ENCODE assay signal across 23 cellular contexts in the genomic region with DNA sequence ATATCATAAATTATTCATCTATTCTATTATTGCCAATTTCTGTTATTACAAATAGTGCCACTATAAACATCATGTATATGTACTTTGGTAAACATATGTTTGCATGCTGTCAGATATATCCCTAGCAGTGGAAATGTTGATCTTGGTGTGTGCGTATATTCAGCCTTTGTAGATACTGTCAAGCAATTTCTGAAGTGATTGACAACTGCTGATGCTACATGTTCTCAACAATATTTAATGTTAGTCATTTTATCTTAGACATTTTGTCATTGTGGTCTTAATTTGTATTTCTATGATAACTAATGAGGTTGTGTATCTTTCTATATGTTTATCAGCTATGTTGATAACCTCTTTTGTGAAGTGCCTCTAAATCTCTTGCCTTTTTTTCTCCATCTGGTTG.
"Had no signal": no experiment of that assay in that cellular context is flagged by ENCODE, and none has a peak within 500 bp of the region (broad histone marks: within the 10 kb centered on the region; RNA-seq: fewer than 3 reads in every experiment).

No MANE protein-coding gene starts in this region.

- H3K9me3 ChIP-seq: colonic mucosa, esophagus squamous epithelium, gastrocnemius medialis, gastroesophageal sphincter had no signal

- H3K4me3 ChIP-seq: colonic mucosa, coronary artery, dorsolateral prefrontal cortex, esophagus muscularis mucosa, esophagus squamous epithelium, gastrocnemius medialis, gastroesophageal sphincter, heart left ventricle, heart right ventricle had no signal

- H3K27ac ChIP-seq: colonic mucosa, coronary artery, dorsolateral prefrontal cortex, epithelial cell of prostate, esophagus muscularis mucosa, esophagus squamous epithelium, foreskin keratinocyte, gastrocnemius medialis, gastroesophageal sphincter, heart left ventricle, heart right ventricle had no signal

- H3K36me3 ChIP-seq: colonic mucosa, esophagus muscularis mucosa, esophagus squamous epithelium, gastrocnemius medialis, gastroesophageal sphincter, heart left ventricle, heart right ventricle had no signal

- H3K27me3 ChIP-seq: colonic mucosa, dorsolateral prefrontal cortex, esophagus muscularis mucosa, esophagus squamous epithelium, foreskin keratinocyte, gastrocnemius medialis, gastroesophageal sphincter, heart left ventricle, heart right ventricle had no signal

- DNase-seq: colonic mucosa; cortex of kidney; dermis blood vessel endothelial cell; dorsolateral prefrontal cortex; effector CD4-positive, alpha-beta T cell; effector CD8-positive, alpha-beta T cell; effector memory CD4-positive, alpha-beta T cell; effector memory CD8-positive, alpha-beta T cell; endodermal cell; erythroblast; esophagus squamous epithelium; foreskin fibroblast; foreskin keratinocyte; foreskin melanocyte; gastrocnemius medialis; glutamatergic neuron; head of caudate nucleus; heart left ventricle; heart right ventricle had no signal
